ENCODE assay signal across 15 cellular contexts in the genomic region with DNA sequence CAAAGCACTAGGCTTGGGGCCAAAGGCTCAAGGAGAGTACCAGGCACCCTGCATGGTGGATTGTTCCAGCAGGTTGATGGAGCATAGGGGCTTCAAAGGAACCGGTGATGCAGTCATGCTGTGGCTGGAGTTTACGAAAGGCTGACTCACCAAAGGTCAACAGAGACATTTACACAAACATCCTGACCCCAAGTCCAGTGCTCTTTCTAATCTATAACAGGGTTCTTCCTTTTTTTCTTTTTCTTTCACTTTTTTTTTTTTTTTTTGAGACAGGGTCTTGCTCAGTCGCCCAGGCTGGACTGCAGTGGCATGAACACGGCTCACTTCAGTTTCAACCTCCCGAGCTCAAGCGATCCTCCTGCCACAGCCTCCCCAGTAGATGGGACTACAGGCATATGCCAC. TPM values are rescaled to one million over a fixed set of nuclear protein-coding genes. Genes with fewer than 3 reads are reported as not detected.
DNase-seq lines count a peak whose midpoint lies in the region; ATAC-seq, FAIRE-seq and TF ChIP-seq lines count a peak whose summit lies in the region.
"Had no signal": no experiment of that assay in that cellular context is flagged by ENCODE, and none has a peak within 500 bp of the region (broad histone marks: within the 10 kb centered on the region; RNA-seq: fewer than 3 reads in every experiment).

No MANE protein-coding gene starts in this region.

- no TSS peak for BruUV-seq in Panc1 (replicated peaks; lab: Mats Ljungman, UMichigan)

- CTCF ChIA-PET in HEK293 (lab: Yijun Ruan, JAX) (interaction anchor here (0.8 kb wide), 1 partner anchor 30 kb away, joined by 3 read pairs; no protein-coding TSS in a partner anchor), Panc1 (lab: Charles Lee) (no interaction called here)

- H3K36me3 ChIP-seq in HEK293 (ENCODE audit: control insufficient read depth in 2 of 2, insufficient read depth in 1 of 2, low read length in 2 of 2) = no peaks in the 10 kb centered on the region
- H3K36me3 ChIP-seq in Panc1 (ENCODE audit: control insufficient read depth, insufficient read depth, low read length) = no peaks in the 10 kb centered on the region
- H3K36me3 ChIP-seq in small intestine (ENCODE audit: control insufficient read depth in 2 of 2, insufficient read depth in 2 of 2, low read length in 2 of 2) = no peaks in the 10 kb centered on the region
- H3K36me3 ChIP-seq: left lung had no signal

- intact Hi-C loops in Panc1 (cut with micrococcal nuclease; ENCODE audit: unreplicated experiment) = no loop called here

- POLR2A ChIA-PET in HEK293 (lab: Yijun Ruan, JAX) = no interaction called here
- POLR2A ChIA-PET in Panc1 (lab: Charles Lee) = no interaction called here

- H3K4me3 ChIP-seq in HEK293 (ENCODE audit: low read depth, low read length) (no peak overlapping the region), Panc1 (ENCODE audit: low read depth in 2 of 2, low read length in 2 of 2) (no peak overlapping the region), fibroblast of mammary gland (ENCODE audit: control insufficient read depth, low read depth, low read length) (no peak overlapping the region), small intestine (ENCODE audit: low read depth in 1 of 2, low read length in 2 of 2) (no peak overlapping the region)
- H3K4me3 ChIP-seq: left lung had no signal

- DNase-seq in ACHN = peak; percentile 76
- DNase-seq in Panc1 (ENCODE audit: low read depth, low spot score) = peak; percentile 47
- DNase-seq in fibroblast of mammary gland (ENCODE audit: low read depth) = peak; percentile 85
- DNase-seq in NK-92 treated with Interleukin-12 subunit alpha and Interleukin-12 subunit beta, amount 100 ng/mL, for 24 hours (lab: John Stamatoyannopoulos, UW) = no peak
- DNase-seq in activated effector memory CD4-positive, alpha-beta T cell treated with Interleukin-2 at 50 U/mL for 16 hours = no peak
- DNase-seq in small intestine = no peak
- DNase-seq: activated naive CD4-positive, alpha-beta T cell treated with Interleukin-2 at 50 U/mL for 16 hours; left lung; Right ventricle myocardium superior had no signal

- H3K4me1 ChIP-seq in HEK293 (ENCODE audit: control insufficient read depth, insufficient read depth, low read length) = no peaks in the 10 kb centered on the region
- H3K4me1 ChIP-seq in Panc1 (ENCODE audit: control insufficient read depth, insufficient read depth, low read length) = peaks cover 17% of the 10 kb centered on the region
- peaks cover 0 to 2% of the 10 kb centered on the region in 2 donors for H3K4me1 ChIP-seq in small intestine (ENCODE audit: control insufficient read depth in 2 of 2, insufficient read depth in 1 of 2, low read depth in 1 of 2, low read length in 1 of 2)

- ATAC-seq in Panc1 (peak; percentile 79), HG02885 (IDR thresholded peaks at IDR 0.05; ENCODE audit: poor library complexity, unreplicated experiment) (no peak)
- ATAC-seq: left lung had no signal

- H3K9me3 ChIP-seq in HEK293 (ENCODE audit: control insufficient read depth, insufficient read depth, low read depth, low read length) (no peaks in the 10 kb centered on the region), Panc1 (ENCODE audit: control insufficient read depth, insufficient read depth, low read depth, low read length) (no peaks in the 10 kb centered on the region), small intestine (ENCODE audit: control insufficient read depth, low read depth) (no peaks in the 10 kb centered on the region)
- H3K9me3 ChIP-seq: left lung had no signal

- H3K27ac ChIP-seq in HEK293 (ENCODE audit: extremely low read depth, low read depth, low read length) = no peak overlapping the region
- H3K27ac ChIP-seq in Panc1 (ENCODE audit: low read length) = peak overlapping the region; percentile 54; the same call in 1 of the 2 replicates
- H3K27ac ChIP-seq in small intestine (ENCODE audit: low read depth in 1 of 2, low read length in 1 of 2) = no peak overlapping the region
- H3K27ac ChIP-seq: left lung had no signal

- 67 to 78% (median 75%) methylated on average over 6 of the region's 6 CpGs for WGBS in small intestine, 3 donors

- TF ChIP-seq CTCF in HEK293 (tag by site-specific recombination; IDR thresholded peaks at IDR 0.05) (no peak), Panc1 (IDR thresholded peaks at IDR 0.05) (no peak), fibroblast of mammary gland (conservative IDR thresholded peaks at IDR 0.05; ENCODE audit: control insufficient read depth, insufficient read depth, low read depth, low read length) (no peak)

- no peak for FAIRE-seq in small intestine (lab: Jason Lieb, UNC)
- FAIRE-seq: TTC549 had no signal

- in situ Hi-C loops in ACHN (cut with HindIII; ENCODE audit: low pct_ligation_motif_present, low pct_unique_long_range_greater_than_20kb, low sequenced_read_pairs) = no loop called here
- in situ Hi-C loops in Panc1 (cut with HindIII; ENCODE audit: low pct_unique_long_range_greater_than_20kb, low sequenced_read_pairs) = no loop called here

- H3K27me3 ChIP-seq in Panc1 (ENCODE audit: control insufficient read depth, insufficient read depth, low read length) (no peaks in the 10 kb centered on the region), small intestine (ENCODE audit: control insufficient read depth in 2 of 2, insufficient read depth in 2 of 2, low read length in 2 of 2) (peaks cover 0 to 2% of the 10 kb centered on the region in 2 donors)

TF ChIP-seq in HEK293, 187 proteins besides CTCF, POLR2A, EP300 and RAD21 (continues in another document):
- TF ChIP-seq FEZF1 (tag by site-specific recombination; IDR thresholded peaks at IDR 0.05) = no peak
- no peak for TF ChIP-seq GLIS1 (tag by site-specific recombination; IDR thresholded peaks at IDR 0.05)
- TF ChIP-seq, protein P1, sequence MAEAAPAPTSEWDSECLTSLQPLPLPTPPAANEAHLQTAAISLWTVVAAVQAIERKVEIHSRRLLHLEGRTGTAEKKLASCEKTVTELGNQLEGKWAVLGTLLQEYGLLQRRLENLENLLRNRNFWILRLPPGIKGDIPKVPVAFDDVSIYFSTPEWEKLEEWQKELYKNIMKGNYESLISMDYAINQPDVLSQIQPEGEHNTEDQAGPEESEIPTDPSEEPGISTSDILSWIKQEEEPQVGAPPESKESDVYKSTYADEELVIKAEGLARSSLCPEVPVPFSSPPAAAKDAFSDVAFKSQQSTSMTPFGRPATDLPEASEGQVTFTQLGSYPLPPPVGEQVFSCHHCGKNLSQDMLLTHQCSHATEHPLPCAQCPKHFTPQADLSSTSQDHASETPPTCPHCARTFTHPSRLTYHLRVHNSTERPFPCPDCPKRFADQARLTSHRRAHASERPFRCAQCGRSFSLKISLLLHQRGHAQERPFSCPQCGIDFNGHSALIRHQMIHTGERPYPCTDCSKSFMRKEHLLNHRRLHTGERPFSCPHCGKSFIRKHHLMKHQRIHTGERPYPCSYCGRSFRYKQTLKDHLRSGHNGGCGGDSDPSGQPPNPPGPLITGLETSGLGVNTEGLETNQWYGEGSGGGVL (tag by site-specific recombination; IDR thresholded peaks at IDR 0.05) = no peak
- TF ChIP-seq IKZF3 (tag by site-specific recombination; IDR thresholded peaks at IDR 0.05) = no peak
- TF ChIP-seq, protein P2, sequence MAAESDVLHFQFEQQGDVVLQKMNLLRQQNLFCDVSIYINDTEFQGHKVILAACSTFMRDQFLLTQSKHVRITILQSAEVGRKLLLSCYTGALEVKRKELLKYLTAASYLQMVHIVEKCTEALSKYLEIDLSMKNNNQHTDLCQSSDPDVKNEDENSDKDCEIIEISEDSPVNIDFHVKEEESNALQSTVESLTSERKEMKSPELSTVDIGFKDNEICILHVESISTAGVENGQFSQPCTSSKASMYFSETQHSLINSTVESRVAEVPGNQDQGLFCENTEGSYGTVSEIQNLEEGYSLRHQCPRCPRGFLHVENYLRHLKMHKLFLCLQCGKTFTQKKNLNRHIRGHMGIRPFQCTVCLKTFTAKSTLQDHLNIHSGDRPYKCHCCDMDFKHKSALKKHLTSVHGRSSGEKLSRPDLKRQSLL (tag by site-specific recombination; IDR thresholded peaks at IDR 0.05) = 0 out of 2 replicates have a peak, but pooled peaks have one; percentile 33
- no peak for TF ChIP-seq ZNF701 (tag by site-specific recombination; IDR thresholded peaks at IDR 0.05)

RNA-seq across cellular contexts. Expression of a gene that starts 35.6 kb away (rescaled TPM):
- total RNA-seq in Panc1 (2021; ENCODE audit: unreplicated experiment) = not detected
- polyA plus RNA-seq in Panc1 (2012; ENCODE audit: insufficient read length) = not detected
- under 1 TPM in 1 of 3 donors, not detected in 2; 0.18 TPM for polyA plus RNA-seq in small intestine
- total RNA-seq: cardiac septum, myocyte, Right ventricle myocardium superior had no signal
- polyA plus RNA-seq: IgD-negative memory B cell had no signal

RNA-seq across cellular contexts. Expression of a gene that starts 36.5 kb away (rescaled TPM):
- 20.6 TPM for total RNA-seq in Panc1 (2021; ENCODE audit: unreplicated experiment)
- polyA plus RNA-seq in Panc1 (2012; ENCODE audit: insufficient read length) = 17.2 TPM
- 10 to 100 TPM; 21.2 to 30.8 (median 25.5) TPM for polyA plus RNA-seq in small intestine

Comparison
In these comparisons a context has a peak if more than half of its experiments do, and no peak if none do; other contexts are left out.
1. DNase-seq: peak in ACHN (single experiment), Panc1 (single experiment) and fibroblast of mammary gland (single experiment); none in NK-92 treated with Interleukin-12 subunit alpha and Interleukin-12 subunit beta, amount 100 ng/mL, for 24 hours (single experiment), activated effector memory CD4-positive, alpha-beta T cell treated with Interleukin-2 at 50 U/mL for 16 hours (single experiment) and small intestine (single experiment).